Comparison of ENCODE assay signal across 1 cellular context in genomic region chr1:31064115-31064514, GRCh38.
TF ChIP-seq lines count a peak whose summit lies in the region.

No MANE protein-coding gene starts in this region.

TF ChIP-seq in HepG2, 621 proteins besides CTCF, POLR2A, EP300 and RAD21 (continued from another document and continues in another):
- TF ChIP-seq NR0B2 (CRISPR knock-in tag; IDR thresholded peaks at IDR 0.05): no peak
- no peak for TF ChIP-seq HINFP (CRISPR knock-in tag; IDR thresholded peaks at IDR 0.05; ENCODE audit: low read depth)
- TF ChIP-seq ATF5 (CRISPR knock-in tag; IDR thresholded peaks at IDR 0.05; ENCODE audit: low read depth): no peak
- no peak for TF ChIP-seq ZNF20 (CRISPR knock-in tag; IDR thresholded peaks at IDR 0.05)
- TF ChIP-seq ZFP41 (CRISPR knock-in tag; IDR thresholded peaks at IDR 0.05; ENCODE audit: borderline replicate concordance): no peak
- TF ChIP-seq ZNF552 (CRISPR knock-in tag; IDR thresholded peaks at IDR 0.05; ENCODE audit: borderline replicate concordance): no peak
- no peak for TF ChIP-seq NFYB (CRISPR knock-in tag; IDR thresholded peaks at IDR 0.05)
- no peak for TF ChIP-seq ZNF280B (CRISPR knock-in tag; IDR thresholded peaks at IDR 0.05; ENCODE audit: borderline replicate concordance)
- TF ChIP-seq CCAR2 (optimal IDR thresholded peaks at IDR 0.05; ENCODE audit: low read depth, low read length): no peak
- no peak for TF ChIP-seq HNRNPK (IDR thresholded peaks at IDR 0.05; ENCODE audit: low read depth, low read length, poor library complexity, severe bottlenecking)
- no peak for TF ChIP-seq ZNF580 (CRISPR knock-in tag; IDR thresholded peaks at IDR 0.05; ENCODE audit: borderline replicate concordance, low read depth)
- TF ChIP-seq GPN1 (CRISPR knock-in tag; IDR thresholded peaks at IDR 0.05; ENCODE audit: borderline replicate concordance): no peak
- TF ChIP-seq TEF (CRISPR knock-in tag; IDR thresholded peaks at IDR 0.05): no peak
- TF ChIP-seq PLSCR1 (CRISPR knock-in tag; IDR thresholded peaks at IDR 0.05; ENCODE audit: borderline replicate concordance): no peak
- no peak for TF ChIP-seq SKIL (CRISPR knock-in tag; IDR thresholded peaks at IDR 0.05; ENCODE audit: borderline replicate concordance)
- TF ChIP-seq ZNF263 (CRISPR knock-in tag; IDR thresholded peaks at IDR 0.05): no peak
- no peak for TF ChIP-seq PHF21A (CRISPR knock-in tag; IDR thresholded peaks at IDR 0.05)
- TF ChIP-seq TARDBP (CRISPR knock-in tag; IDR thresholded peaks at IDR 0.05): no peak
- no peak for TF ChIP-seq DMTF1 (CRISPR knock-in tag; IDR thresholded peaks at IDR 0.05)
- peak; percentile 48; the same call in 1 of the 2 replicates for TF ChIP-seq SOX13 (IDR thresholded peaks at IDR 0.05)
- peak in 1 of 2 experiments; percentile 92; a peak in 2 of 4 replicates for TF ChIP-seq SOX13 (CRISPR knock-in tag; conservative IDR thresholded peaks at IDR 0.05 in 1 of 2, IDR thresholded peaks at IDR 0.05 in 1 of 2)
- TF ChIP-seq ZFP37 (CRISPR knock-in tag; IDR thresholded peaks at IDR 0.05; ENCODE audit: borderline replicate concordance): no peak
- TF ChIP-seq HIC2 (CRISPR knock-in tag; IDR thresholded peaks at IDR 0.05; ENCODE audit: low read depth): no peak
- TF ChIP-seq TP53 (CRISPR knock-in tag; conservative IDR thresholded peaks at IDR 0.05): no peak
- peak; percentile 44; the same call in 1 of the 2 replicates for TF ChIP-seq SP5 (CRISPR knock-in tag; IDR thresholded peaks at IDR 0.05; ENCODE audit: borderline replicate concordance, low read depth)
- TF ChIP-seq XBP1 (CRISPR knock-in tag; IDR thresholded peaks at IDR 0.05): no peak
- TF ChIP-seq ZC3H13 (CRISPR knock-in tag; IDR thresholded peaks at IDR 0.05): no peak
- no peak for TF ChIP-seq ZNF724P (CRISPR knock-in tag; IDR thresholded peaks at IDR 0.05; ENCODE audit: borderline replicate concordance)
- no peak for TF ChIP-seq RFX1 (IDR thresholded peaks at IDR 0.05)
- TF ChIP-seq FOXP4 (CRISPR knock-in tag; IDR thresholded peaks at IDR 0.05): peak; percentile 88
- no peak for TF ChIP-seq ZBTB25 (CRISPR knock-in tag; IDR thresholded peaks at IDR 0.05)
- no peak for TF ChIP-seq ADNP (CRISPR knock-in tag; IDR thresholded peaks at IDR 0.05)
- no peak for TF ChIP-seq HMGXB3 (CRISPR knock-in tag; IDR thresholded peaks at IDR 0.05; ENCODE audit: borderline replicate concordance)
- no peak for TF ChIP-seq GABPA (IDR thresholded peaks at IDR 0.05; ENCODE audit: low read depth, low read length)
- TF ChIP-seq GABPA (CRISPR knock-in tag; IDR thresholded peaks at IDR 0.05; ENCODE audit: low read depth): no peak
- TF ChIP-seq ZZZ3 (CRISPR knock-in tag; IDR thresholded peaks at IDR 0.05; ENCODE audit: borderline replicate concordance): no peak
